8 cellular contexts compared by ENCODE assay signal in the genomic region with DNA sequence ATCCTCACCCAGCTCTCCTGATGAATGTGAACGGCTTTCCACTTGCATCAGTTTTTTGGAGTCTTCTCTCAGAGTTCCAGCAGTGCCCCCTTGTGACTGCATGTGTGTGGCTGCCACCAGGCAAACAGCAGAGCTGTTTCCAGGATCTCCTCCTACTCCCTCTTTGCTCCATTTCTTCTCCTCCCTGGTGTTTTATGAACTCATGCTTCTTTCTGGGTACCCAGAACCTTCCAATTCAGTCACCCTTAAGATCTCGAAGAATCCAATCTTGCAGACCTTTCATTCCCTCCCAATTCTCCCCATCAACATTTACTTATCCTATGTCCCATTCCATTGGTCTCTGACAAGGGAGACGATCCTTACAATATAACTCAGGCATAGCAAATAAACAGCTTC.
DNase-seq lines count a peak whose midpoint lies in the region; ATAC-seq, FAIRE-seq and TF ChIP-seq lines count a peak whose summit lies in the region.

No MANE protein-coding gene starts in this region.

- H3K4me3 ChIP-seq in astrocyte of the spinal cord (ENCODE audit: low read depth, low read length) = no peak overlapping the region

- FAIRE-seq in D721Med (lab: Jason Lieb, UNC) (peak; percentile 79), RCC 7860 (lab: Jason Lieb, UNC) (no peak)

- TF ChIP-seq CTCF in D721Med (IDR thresholded peaks at IDR 0.05; ENCODE audit: insufficient read depth, missing control alignments) (peak; percentile 50), astrocyte of the spinal cord (IDR thresholded peaks at IDR 0.05; ENCODE audit: low read depth, low read length) (peak; percentile 74)

- in situ Hi-C loops in astrocyte of the spinal cord (cut with HindIII; ENCODE audit: low sequenced_read_pairs) = no loop called here

- no peak for ATAC-seq in GM18502 (IDR thresholded peaks at IDR 0.05; ENCODE audit: poor library complexity, unreplicated experiment)

- DNase-seq in D721Med (ENCODE audit: insufficient read length, low spot score) (no peak), HK-2 (ENCODE audit: unreplicated experiment) (peak; percentile 24), OCI-M1 (lab: John Stamatoyannopoulos, UW) (peak; percentile 81), astrocyte of the spinal cord (ENCODE audit: low read depth, low spot score) (peak; percentile 57), iPS DF 4.7 (ENCODE audit: extremely low read depth, low spot score) (peak; percentile 22), RCC 7860 (ENCODE audit: low spot score) (no peak)
- peak; percentile 22 for DNase-seq in stimulated activated CD4-positive, alpha-beta T cell treated with anti-CD3 and anti-CD28 coated beads, Interleukin-1b, Interleukin-23, amount 100 ng/mL, for 48 hours

Comparison
In these comparisons a context has a peak if more than half of its experiments do, and no peak if none do; other contexts are left out.
1. DNase-seq: peak in HK-2 (single experiment), OCI-M1 (single experiment), astrocyte of the spinal cord (single experiment), iPS DF 4.7 (single experiment) and stimulated activated CD4-positive, alpha-beta T cell treated with anti-CD3 and anti-CD28 coated beads, Interleukin-1b, Interleukin-23, amount 100 ng/mL, for 48 hours (single experiment); none in D721Med (single experiment) and RCC 7860 (single experiment).